Comparison of ENCODE assay signal across 10 cellular contexts in the genomic region with DNA sequence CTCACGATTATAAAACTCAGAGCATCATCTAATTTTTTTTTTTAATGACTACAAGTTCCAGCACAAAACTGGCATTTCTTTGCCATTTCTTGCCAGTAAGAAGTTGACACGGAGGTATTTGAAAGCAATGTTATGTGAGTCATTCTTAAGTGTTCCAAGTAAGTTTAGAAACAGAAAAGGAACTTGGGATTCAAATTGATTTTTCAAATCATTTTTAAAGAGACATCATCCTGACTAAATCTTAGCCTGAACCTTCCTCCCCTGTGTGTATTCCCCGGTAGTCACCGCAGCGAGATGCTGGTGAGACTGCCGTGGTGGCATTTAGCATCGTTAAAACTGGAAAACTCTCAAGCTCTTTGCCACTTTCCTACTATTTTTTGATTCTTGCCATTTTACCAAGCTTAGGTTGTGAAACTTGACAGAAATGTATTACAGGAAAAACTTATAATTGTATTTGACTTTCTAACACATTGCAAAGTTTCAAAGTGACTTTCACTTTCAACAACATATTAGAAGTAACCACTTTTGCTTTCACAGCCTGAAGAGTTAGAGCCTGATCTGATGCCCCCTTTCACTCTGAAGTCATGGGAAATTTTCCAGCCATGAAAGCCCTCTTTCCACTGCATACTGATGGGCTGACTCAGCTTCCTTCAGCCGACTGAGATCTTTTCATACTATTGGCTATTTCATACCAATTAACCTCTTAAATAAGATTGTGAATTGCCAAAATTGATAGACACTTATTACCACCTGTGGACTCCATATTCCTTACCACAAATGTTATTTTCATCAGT.
DNase-seq lines count a peak whose midpoint lies in the region; ATAC-seq, FAIRE-seq and TF ChIP-seq lines count a peak whose summit lies in the region.
"Had no signal": no experiment of that assay in that cellular context is flagged by ENCODE, and none has a peak within 500 bp of the region (broad histone marks: within the 10 kb centered on the region; RNA-seq: fewer than 3 reads in every experiment).

No MANE protein-coding gene starts in this region.

- H3K36me3 ChIP-seq in astrocyte (ENCODE audit: insufficient read depth, low read length) (no peaks in the 10 kb centered on the region), mesenchymal stem cell (ENCODE audit: control insufficient read depth in 1 of 2, insufficient read depth in 2 of 2, low read depth in 1 of 2, low read length in 2 of 2) (peaks cover 0 to 6% of the 10 kb centered on the region in 2 experiments), transverse colon (peaks cover 0 to 8% (median 3%) of the 10 kb centered on the region in 4 donors)

- H4K91ac ChIP-seq in mesenchymal stem cell (ENCODE audit: low read length): no peak overlapping the region

- peak; percentile 93 for ATAC-seq in GM21529 (IDR thresholded peaks at IDR 0.05; ENCODE audit: unreplicated experiment)
- ATAC-seq: K562 had no signal

- no peak overlapping the region for H3K23ac ChIP-seq in mesenchymal stem cell (ENCODE audit: low read length in 2 of 2)

- H2BK15ac ChIP-seq in mesenchymal stem cell (ENCODE audit: low read depth, poor library complexity, severe bottlenecking): no peak overlapping the region

- H3K9ac ChIP-seq in astrocyte (ENCODE audit: low read length) (peak overlapping the region; percentile 93), mesenchymal stem cell (ENCODE audit: low read length) (peak overlapping the region; percentile 94)

- H3K27ac ChIP-seq in astrocyte (ENCODE audit: low read depth, low read length): peak overlapping the region; percentile 100
- H3K27ac ChIP-seq in mesenchymal stem cell (ENCODE audit: low read length, poor library complexity, severe bottlenecking): peak overlapping the region; percentile 97
- peak overlapping the region; percentile 51 to 62 (median 57) for H3K27ac ChIP-seq in transverse colon
- H3K27ac ChIP-seq: neutrophil had no signal

- H3K27ac Mint-ChIP-seq in IgD-negative memory B cell: peak overlapping the region in 2 of 3 donors; percentile 35 to 37
- peak overlapping the region; percentile 99 for H3K27ac Mint-ChIP-seq in astrocyte (ENCODE audit: unreplicated experiment)

- peak overlapping the region; percentile 59 for H3K4me3 ChIP-seq in astrocyte (ENCODE audit: insufficient read depth, low read depth, low read length)
- peak overlapping the region in 1 of 2 experiments; percentile 80 for H3K4me3 ChIP-seq in mesenchymal stem cell (ENCODE audit: insufficient read depth in 1 of 2, low read depth in 1 of 2, low read length in 2 of 2)
- H3K4me3 ChIP-seq in transverse colon: peak overlapping the region in 1 of 4 donors; percentile 10
- H3K4me3 ChIP-seq: K562 had no signal

- peak overlapping the region in 1 of 2 experiments; percentile 85 for H2BK12ac ChIP-seq in mesenchymal stem cell (ENCODE audit: low read length in 2 of 2)

- intact Hi-C loops in transverse colon (cut with DNase I; ENCODE audit: low total_unique reads): no loop called here

- no peak for TF ChIP-seq POLR2A in transverse colon (IDR thresholded peaks at IDR 0.05)

- in situ Hi-C loops in transverse colon (cut with MboI; ENCODE audit: low pct_ligation_motif_present in 1 of 4, low pct_unique_long_range_greater_than_20kb in 1 of 4, low sequenced_read_pairs in 3 of 4): no loop called here

- TF ChIP-seq CTCF in D721Med (IDR thresholded peaks at IDR 0.05; ENCODE audit: insufficient read depth, missing control alignments) (no peak), astrocyte (IDR thresholded peaks at IDR 0.05; ENCODE audit: insufficient read depth, low read depth, low read length) (no peak), transverse colon (IDR thresholded peaks at IDR 0.05) (no peak)

- H3K9me3 Mint-ChIP-seq in IgD-negative memory B cell: no peaks in the 10 kb centered on the region
- H3K9me3 Mint-ChIP-seq in astrocyte (ENCODE audit: unreplicated experiment): no peaks in the 10 kb centered on the region

- H3K79me2 ChIP-seq in astrocyte (ENCODE audit: insufficient read depth, low read length): no peaks in the 10 kb centered on the region

- H3K4me3 Mint-ChIP-seq in IgD-negative memory B cell (peak overlapping the region; percentile 72 to 96 (median 88)), astrocyte (ENCODE audit: unreplicated experiment) (peak overlapping the region; percentile 69)

- no peak for TF ChIP-seq EP300 in transverse colon (IDR thresholded peaks at IDR 0.05; ENCODE audit: low read depth)

- DNase-seq in D721Med (ENCODE audit: insufficient read length, low spot score): no peak
- DNase-seq in astrocyte (ENCODE audit: low read depth): peak; percentile 88
- peak; percentile 94 for DNase-seq in mesenchymal stem cell
- no peak for DNase-seq in transverse colon
- DNase-seq in NK-92 treated with Interleukin-12 subunit alpha and Interleukin-12 subunit beta, amount 100 ng/mL, for 24 hours (lab: John Stamatoyannopoulos, UW): no peak
- no peak for DNase-seq in mesenteric fat pad (ENCODE audit: low spot score)

- H3K4me1 ChIP-seq in astrocyte (ENCODE audit: insufficient read depth, low read length): peaks cover 26% of the 10 kb centered on the region
- H3K4me1 ChIP-seq in mesenchymal stem cell (ENCODE audit: control insufficient read depth, insufficient read depth, low read depth, low read length): peaks cover 5% of the 10 kb centered on the region
- peaks cover 0 to 15% (median 3%) of the 10 kb centered on the region in 4 donors for H3K4me1 ChIP-seq in transverse colon

- no peak overlapping the region for H2BK120ac ChIP-seq in mesenchymal stem cell (ENCODE audit: low read depth, low read length)

- 25% methylated on average over 5 of the region's 8 CpGs for WGBS in mesenchymal stem cell
- WGBS in transverse colon (ENCODE audit: low coverage in 1 of 2), 2 donors: 51 to 68% methylated on average over 5 to 8 of the region's 8 CpGs

- H3K14ac ChIP-seq in mesenchymal stem cell (ENCODE audit: low read length in 2 of 2): no peak overlapping the region

- H3K4me1 Mint-ChIP-seq in IgD-negative memory B cell (peaks cover 12 to 17% (median 14%) of the 10 kb centered on the region in 3 donors), astrocyte (ENCODE audit: low read depth, unreplicated experiment) (peaks cover 41% of the 10 kb centered on the region)

- H2BK5ac ChIP-seq in mesenchymal stem cell (ENCODE audit: low read depth, low read length, poor library complexity, severe bottlenecking): peak overlapping the region; percentile 73

- peaks cover 14% of the 10 kb centered on the region for H3K36me3 Mint-ChIP-seq in IgD-negative memory B cell
- peaks cover 3% of the 10 kb centered on the region for H3K36me3 Mint-ChIP-seq in astrocyte (ENCODE audit: low read depth, unreplicated experiment)

- H4K20me1 ChIP-seq in astrocyte (ENCODE audit: insufficient read depth, low read length): no peaks in the 10 kb centered on the region

- H4K8ac ChIP-seq in mesenchymal stem cell (ENCODE audit: low read length): no peak overlapping the region

- peak; percentile 46 for FAIRE-seq in D721Med (lab: Jason Lieb, UNC)
- FAIRE-seq in astrocyte (lab: Jason Lieb, UNC): peak; percentile 83
- FAIRE-seq: K562 had no signal

- no peak overlapping the region for H2AK5ac ChIP-seq in mesenchymal stem cell (ENCODE audit: low read length, severe bottlenecking)

- H3K27me3 Mint-ChIP-seq in IgD-negative memory B cell (no peaks in the 10 kb centered on the region), astrocyte (ENCODE audit: low read depth, unreplicated experiment) (no peaks in the 10 kb centered on the region)

- H3K4ac ChIP-seq in mesenchymal stem cell (ENCODE audit: low read depth in 1 of 2, low read length in 2 of 2): no peak overlapping the region

- no peaks in the 10 kb centered on the region for H3K79me1 ChIP-seq in mesenchymal stem cell (replicated peaks; ENCODE audit: low read length, poor library complexity, severe bottlenecking)

- H3K27me3 ChIP-seq in astrocyte (ENCODE audit: insufficient read depth, low read length) (no peaks in the 10 kb centered on the region), mesenchymal stem cell (ENCODE audit: control insufficient read depth in 1 of 2, insufficient read depth in 1 of 2, low read length in 2 of 2) (no peaks in the 10 kb centered on the region), transverse colon (no peaks in the 10 kb centered on the region)
- H3K27me3 ChIP-seq: neutrophil had no signal

- H3K4me2 ChIP-seq in astrocyte (ENCODE audit: low read length) (peak overlapping the region; percentile 93), mesenchymal stem cell (ENCODE audit: low read length, poor library complexity, severe bottlenecking) (peak overlapping the region; percentile 8)

- no peak overlapping the region for H3K18ac ChIP-seq in mesenchymal stem cell (ENCODE audit: low read depth in 1 of 2, low read length in 2 of 2)

- no peaks in the 10 kb centered on the region for H3K9me3 ChIP-seq in astrocyte (ENCODE audit: insufficient read depth, low read depth, low read length)
- no peaks in the 10 kb centered on the region for H3K9me3 ChIP-seq in mesenchymal stem cell (ENCODE audit: control insufficient read depth, low read length)
- H3K9me3 ChIP-seq in transverse colon: no peaks in the 10 kb centered on the region
- H3K9me3 ChIP-seq: neutrophil had no signal

- H2AFZ ChIP-seq in astrocyte (ENCODE audit: low read depth, low read length) (peak overlapping the region; percentile 21), mesenchymal stem cell (ENCODE audit: low read depth, low read length) (no peak overlapping the region)

Comparison
In these comparisons a context has a peak if more than half of its experiments do, and no peak if none do; other contexts are left out.
1. DNase-seq: peak in astrocyte (single experiment) and mesenchymal stem cell (single experiment); none in D721Med (single experiment), transverse colon (single experiment), NK-92 treated with Interleukin-12 subunit alpha and Interleukin-12 subunit beta, amount 100 ng/mL, for 24 hours (single experiment) and mesenteric fat pad (single experiment).
2. Peak in every context shown above with its lines, with median percentiles within 50 percentile points of each other: H3K27ac ChIP-seq.